ENCODE assay signal across 18 cellular contexts in the genomic region with DNA sequence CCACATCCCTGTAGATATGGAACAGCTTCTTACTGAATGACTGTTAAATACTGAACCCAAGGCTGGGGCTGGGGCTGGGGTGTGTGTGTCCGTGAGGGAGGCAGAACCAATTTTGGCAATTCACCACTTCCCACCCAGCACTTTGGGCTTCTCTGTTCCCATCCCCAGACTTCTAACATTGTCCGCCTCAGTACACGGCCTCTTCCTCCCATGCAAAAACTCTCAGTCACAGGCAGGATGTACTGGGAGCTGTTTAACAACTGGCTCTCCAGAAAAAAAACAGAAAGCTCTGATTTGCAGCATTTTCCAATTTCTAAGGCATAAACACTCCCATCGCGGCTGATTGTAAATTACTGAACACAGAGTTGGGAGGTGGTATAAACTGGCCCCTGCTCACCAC.
DNase-seq lines count a peak whose midpoint lies in the region; ATAC-seq, FAIRE-seq and TF ChIP-seq lines count a peak whose summit lies in the region.
"Had no signal": no experiment of that assay in that cellular context is flagged by ENCODE, and none has a peak within 500 bp of the region (broad histone marks: within the 10 kb centered on the region; RNA-seq: fewer than 3 reads in every experiment).

No MANE protein-coding gene starts in this region.

- H3K4me1 ChIP-seq in right cardiac atrium (ENCODE audit: control insufficient read depth, insufficient read depth, low read length) (peaks cover 22% of the 10 kb centered on the region), stomach (peaks cover 10 to 78% (median 56%) of the 10 kb centered on the region in 4 donors), upper lobe of left lung (peaks cover 17 to 40% (median 26%) of the 10 kb centered on the region in 4 donors)

- TF ChIP-seq POLR2A in stomach (IDR thresholded peaks at IDR 0.05) (no peak), upper lobe of left lung (IDR thresholded peaks at IDR 0.05) (no peak)

- H3K27me3 Mint-ChIP-seq in endothelial cell (ENCODE audit: unreplicated experiment) = peaks cover 9% of the 10 kb centered on the region
- H3K27me3 Mint-ChIP-seq in nephron (ENCODE audit: low read depth) = no peaks in the 10 kb centered on the region

- no peaks in the 10 kb centered on the region for H3K36me3 ChIP-seq in stomach
- no peaks in the 10 kb centered on the region for H3K36me3 ChIP-seq in upper lobe of left lung
- H3K36me3 ChIP-seq: SJCRH30 had no signal

- no peak for DNase-seq in endothelial cell (ENCODE audit: low spot score)
- no peak for DNase-seq in right cardiac atrium
- no peak for DNase-seq in stomach
- no peak for DNase-seq in NCI-H1092 (lab: John Stamatoyannopoulos, UW)
- no peak for DNase-seq in upper lobe of left lung
- no peak for DNase-seq in NCI-H187 treated with DMSO at 0.1 percent for 48 hours (lab: John Stamatoyannopoulos, UW)
- no peak for DNase-seq in D721Med (ENCODE audit: insufficient read length, low spot score)
- DNase-seq: COR-L47, EL, HCEC 1CT, NCI-H1436, NCI-H2029 treated with DMSO at 0.1 percent for 48 hours, NCI-H2171 treated with DMSO at 0.1 percent for 48 hours, NCI-H748 treated with DMSO at 0.1 percent for 48 hours, RPMI8226, SJCRH30 had no signal

- FAIRE-seq in D721Med (lab: Jason Lieb, UNC) = no peak
- FAIRE-seq: GM19239 had no signal

- H3K27ac Mint-ChIP-seq in endothelial cell (ENCODE audit: unreplicated experiment) (peak overlapping the region; percentile 4), nephron (peak overlapping the region; percentile 87 to 95 (median 93))

- H3K36me3 Mint-ChIP-seq in endothelial cell (ENCODE audit: low read depth, unreplicated experiment) (no peaks in the 10 kb centered on the region), nephron (ENCODE audit: low read depth) (no peaks in the 10 kb centered on the region)

- TF ChIP-seq CTCF in endothelial cell (IDR thresholded peaks at IDR 0.05; ENCODE audit: unreplicated experiment) (no peak), nephron (IDR thresholded peaks at IDR 0.05; ENCODE audit: unreplicated experiment in 3 of 3) (no peak), stomach (IDR thresholded peaks at IDR 0.05) (no peak), upper lobe of left lung (IDR thresholded peaks at IDR 0.05) (no peak), D721Med (IDR thresholded peaks at IDR 0.05; ENCODE audit: insufficient read depth, missing control alignments) (no peak)

- TF ChIP-seq EP300 in stomach (IDR thresholded peaks at IDR 0.05) (no peak), upper lobe of left lung (IDR thresholded peaks at IDR 0.05) (no peak)

- WGBS in right cardiac atrium = 33% methylated on average over 5 of the region's 5 CpGs
- 72 to 81% (median 77%) methylated on average over 5 of the region's 5 CpGs for WGBS in stomach, 5 donors
- WGBS in upper lobe of left lung, 2 donors = 65 to 80% methylated on average over 5 of the region's 5 CpGs

- H3K27ac ChIP-seq in right cardiac atrium (ENCODE audit: low read length) = peak overlapping the region; percentile 69
- H3K27ac ChIP-seq in stomach = peak overlapping the region in 4 of 5 donors; percentile 16 to 76 (median 58)
- peak overlapping the region in 2 of 4 donors; percentile 4 to 39 for H3K27ac ChIP-seq in upper lobe of left lung
- H3K27ac ChIP-seq: SJCRH30 had no signal

- no peaks in the 10 kb centered on the region for H3K9me3 ChIP-seq in right cardiac atrium (ENCODE audit: control insufficient read depth, low read length)
- no peaks in the 10 kb centered on the region for H3K9me3 ChIP-seq in stomach
- no peaks in the 10 kb centered on the region for H3K9me3 ChIP-seq in upper lobe of left lung
- H3K9me3 ChIP-seq: SJCRH30 had no signal

- intact Hi-C loops in right cardiac atrium (cut with DNase I) = loop anchor here in 2 of 4 donors (5.0 to 10.0 kb wide), 3 partner anchors 125 to 187 kb away; no protein-coding TSS in a partner anchor
- intact Hi-C loops in stomach (cut with DNase I; ENCODE audit: low total_unique reads) = no loop called here

- ATAC-seq in right cardiac atrium (peak; percentile 23 to 38), upper lobe of left lung (ENCODE audit: low FRiP score in 2 of 2) (no peak)

- H3K9me3 Mint-ChIP-seq in endothelial cell (ENCODE audit: unreplicated experiment) = no peaks in the 10 kb centered on the region
- H3K9me3 Mint-ChIP-seq in nephron = no peaks in the 10 kb centered on the region

- H3K27me3 ChIP-seq in right cardiac atrium (ENCODE audit: control insufficient read depth, insufficient read depth) (no peaks in the 10 kb centered on the region), stomach (no peaks in the 10 kb centered on the region), upper lobe of left lung (no peaks in the 10 kb centered on the region)
- H3K27me3 ChIP-seq: SJCRH30 had no signal

- H3K4me1 Mint-ChIP-seq in endothelial cell (ENCODE audit: unreplicated experiment) (peaks cover 49% of the 10 kb centered on the region), nephron (peaks cover 70% of the 10 kb centered on the region)

- H3K4me3 Mint-ChIP-seq in endothelial cell (ENCODE audit: unreplicated experiment) = no peak overlapping the region
- H3K4me3 Mint-ChIP-seq in nephron = peak overlapping the region in 1 of 3 experiments; percentile 20

- no peak overlapping the region for H3K4me3 ChIP-seq in right cardiac atrium (ENCODE audit: low read length)
- no peak overlapping the region for H3K4me3 ChIP-seq in stomach
- H3K4me3 ChIP-seq in upper lobe of left lung = no peak overlapping the region
- H3K4me3 ChIP-seq: SJCRH30 had no signal

Comparison
In these comparisons a context has a peak if more than half of its experiments do, and no peak if none do; other contexts are left out.
1. ATAC-seq: peak in right cardiac atrium (2 of 2); none in upper lobe of left lung (0 of 2).